Comparison of ENCODE assay signal across 12 cellular contexts in the genomic region with DNA sequence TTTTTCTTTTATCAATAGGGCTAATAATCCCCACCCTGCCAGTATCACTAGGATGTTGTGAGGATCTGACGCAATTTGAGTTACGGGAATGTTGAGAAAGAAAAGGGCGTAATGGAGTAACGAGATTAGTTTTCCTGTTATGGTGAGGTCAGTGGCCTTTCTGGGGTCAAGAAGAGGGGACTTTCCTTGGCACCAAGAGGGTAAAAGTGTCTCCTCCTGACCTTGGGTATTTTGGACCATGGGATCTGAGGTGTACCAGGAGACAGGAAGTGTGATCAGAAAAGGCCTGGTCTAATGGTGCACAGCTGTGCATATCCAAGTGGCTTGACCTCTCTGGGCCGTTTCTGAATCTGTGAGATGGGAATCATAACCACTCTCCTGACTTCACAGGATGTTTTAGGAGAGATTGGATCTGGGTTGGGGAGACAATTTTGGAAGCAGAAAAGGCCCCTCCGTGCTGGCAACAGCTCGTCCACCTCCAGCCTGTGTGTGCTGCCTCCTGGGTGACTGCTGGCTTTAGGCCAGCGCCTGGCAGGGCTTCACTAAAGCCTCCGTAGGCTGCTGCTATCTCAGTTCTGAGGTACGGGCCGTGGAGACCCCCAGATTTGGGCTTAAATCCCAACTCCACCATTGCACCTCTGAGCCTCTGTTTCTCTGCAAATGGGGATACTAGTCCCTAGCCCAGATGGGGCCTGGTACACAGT. TPM values are rescaled to one million over a fixed set of nuclear protein-coding genes. Genes with fewer than 3 reads are reported as not detected.
"Had no signal": no experiment of that assay in that cellular context is flagged by ENCODE, and none has a peak within 500 bp of the region (broad histone marks: within the 10 kb centered on the region; RNA-seq: fewer than 3 reads in every experiment).

No MANE protein-coding gene starts in this region.

- H3K27ac ChIP-seq: thoracic aorta had no signal

- H3K36me3 ChIP-seq: thoracic aorta had no signal

- DNase-seq: activated CD4-positive, alpha-beta T cell treated with anti-CD3 and anti-CD28 coated beads for 48 hours; activated naive CD4-positive, alpha-beta T cell; activated naive CD8-positive, alpha-beta T cell treated with anti-CD3 and anti-CD28 coated beads, Interleukin-2, amount 50 U/mL, for 24 hours; central memory CD4-positive, alpha-beta T cell; hypothalamus; kidney glomerular epithelial cell; natural killer cell; stimulated activated CD4-positive, alpha-beta T cell treated with anti-CD3 and anti-CD28 coated beads, Interleukin-4, amount 100 ng/mL, for 4 hours; stimulated activated naive CD8-positive, alpha-beta T cell treated with anti-CD3 and anti-CD28 coated beads, Interleukin-15, amount 100 ng/mL, for 72 hours had no signal

- ATAC-seq: activated naive CD8-positive, alpha-beta T cell treated with anti-CD3 and anti-CD28 coated beads, Interleukin-2, amount 50 U/mL, for 24 hours; natural killer cell; stimulated activated naive CD8-positive, alpha-beta T cell treated with anti-CD3 and anti-CD28 coated beads, Interleukin-15, amount 100 ng/mL, for 72 hours had no signal

- H3K4me3 ChIP-seq: thoracic aorta had no signal

- H3K9me3 ChIP-seq: thoracic aorta had no signal

RNA-seq across cellular contexts. Expression of gene ALPL, which starts 37.1 kb away (rescaled TPM):
- total RNA-seq: activated T-helper 1 cell treated with anti-CD3 and anti-CD28 coated beads, Interleukin-12 subunit alpha, Interleukin-12 subunit beta, Interleukin-2, Interleukin-4 antibody, amounts not matched to agents 30 ng/mL and 10 ng/mL and 1 ng/mL, durations not matched to agents 14 hours and 24 hours and 36 hours; epithelial cell of proximal tubule had no signal
